Comparison of ENCODE assay signal across 1 cellular context in the genomic region with DNA sequence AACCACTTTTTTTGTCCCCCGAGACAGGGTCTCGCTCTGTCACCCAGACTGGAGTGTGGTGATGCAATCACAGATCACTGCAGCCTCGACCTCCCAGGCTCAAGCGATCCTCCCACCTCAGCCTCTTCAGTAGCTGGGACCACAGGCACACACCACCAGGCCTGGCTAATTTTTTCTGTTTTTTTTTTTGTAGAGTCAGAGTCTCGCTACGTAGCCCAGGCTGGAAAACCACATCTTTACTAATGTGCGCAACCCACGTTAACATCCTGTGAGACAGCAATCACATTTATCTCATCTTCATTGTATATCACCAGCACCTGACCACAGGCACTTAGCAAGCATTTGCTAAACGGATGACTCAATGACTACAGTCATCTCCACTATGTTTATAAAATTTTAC.
TF ChIP-seq lines count a peak whose summit lies in the region.

No MANE protein-coding gene starts in this region.

TF ChIP-seq in K562, 482 proteins besides CTCF, POLR2A, EP300 and RAD21 (continued from another document):
- TF ChIP-seq, protein P1, sequence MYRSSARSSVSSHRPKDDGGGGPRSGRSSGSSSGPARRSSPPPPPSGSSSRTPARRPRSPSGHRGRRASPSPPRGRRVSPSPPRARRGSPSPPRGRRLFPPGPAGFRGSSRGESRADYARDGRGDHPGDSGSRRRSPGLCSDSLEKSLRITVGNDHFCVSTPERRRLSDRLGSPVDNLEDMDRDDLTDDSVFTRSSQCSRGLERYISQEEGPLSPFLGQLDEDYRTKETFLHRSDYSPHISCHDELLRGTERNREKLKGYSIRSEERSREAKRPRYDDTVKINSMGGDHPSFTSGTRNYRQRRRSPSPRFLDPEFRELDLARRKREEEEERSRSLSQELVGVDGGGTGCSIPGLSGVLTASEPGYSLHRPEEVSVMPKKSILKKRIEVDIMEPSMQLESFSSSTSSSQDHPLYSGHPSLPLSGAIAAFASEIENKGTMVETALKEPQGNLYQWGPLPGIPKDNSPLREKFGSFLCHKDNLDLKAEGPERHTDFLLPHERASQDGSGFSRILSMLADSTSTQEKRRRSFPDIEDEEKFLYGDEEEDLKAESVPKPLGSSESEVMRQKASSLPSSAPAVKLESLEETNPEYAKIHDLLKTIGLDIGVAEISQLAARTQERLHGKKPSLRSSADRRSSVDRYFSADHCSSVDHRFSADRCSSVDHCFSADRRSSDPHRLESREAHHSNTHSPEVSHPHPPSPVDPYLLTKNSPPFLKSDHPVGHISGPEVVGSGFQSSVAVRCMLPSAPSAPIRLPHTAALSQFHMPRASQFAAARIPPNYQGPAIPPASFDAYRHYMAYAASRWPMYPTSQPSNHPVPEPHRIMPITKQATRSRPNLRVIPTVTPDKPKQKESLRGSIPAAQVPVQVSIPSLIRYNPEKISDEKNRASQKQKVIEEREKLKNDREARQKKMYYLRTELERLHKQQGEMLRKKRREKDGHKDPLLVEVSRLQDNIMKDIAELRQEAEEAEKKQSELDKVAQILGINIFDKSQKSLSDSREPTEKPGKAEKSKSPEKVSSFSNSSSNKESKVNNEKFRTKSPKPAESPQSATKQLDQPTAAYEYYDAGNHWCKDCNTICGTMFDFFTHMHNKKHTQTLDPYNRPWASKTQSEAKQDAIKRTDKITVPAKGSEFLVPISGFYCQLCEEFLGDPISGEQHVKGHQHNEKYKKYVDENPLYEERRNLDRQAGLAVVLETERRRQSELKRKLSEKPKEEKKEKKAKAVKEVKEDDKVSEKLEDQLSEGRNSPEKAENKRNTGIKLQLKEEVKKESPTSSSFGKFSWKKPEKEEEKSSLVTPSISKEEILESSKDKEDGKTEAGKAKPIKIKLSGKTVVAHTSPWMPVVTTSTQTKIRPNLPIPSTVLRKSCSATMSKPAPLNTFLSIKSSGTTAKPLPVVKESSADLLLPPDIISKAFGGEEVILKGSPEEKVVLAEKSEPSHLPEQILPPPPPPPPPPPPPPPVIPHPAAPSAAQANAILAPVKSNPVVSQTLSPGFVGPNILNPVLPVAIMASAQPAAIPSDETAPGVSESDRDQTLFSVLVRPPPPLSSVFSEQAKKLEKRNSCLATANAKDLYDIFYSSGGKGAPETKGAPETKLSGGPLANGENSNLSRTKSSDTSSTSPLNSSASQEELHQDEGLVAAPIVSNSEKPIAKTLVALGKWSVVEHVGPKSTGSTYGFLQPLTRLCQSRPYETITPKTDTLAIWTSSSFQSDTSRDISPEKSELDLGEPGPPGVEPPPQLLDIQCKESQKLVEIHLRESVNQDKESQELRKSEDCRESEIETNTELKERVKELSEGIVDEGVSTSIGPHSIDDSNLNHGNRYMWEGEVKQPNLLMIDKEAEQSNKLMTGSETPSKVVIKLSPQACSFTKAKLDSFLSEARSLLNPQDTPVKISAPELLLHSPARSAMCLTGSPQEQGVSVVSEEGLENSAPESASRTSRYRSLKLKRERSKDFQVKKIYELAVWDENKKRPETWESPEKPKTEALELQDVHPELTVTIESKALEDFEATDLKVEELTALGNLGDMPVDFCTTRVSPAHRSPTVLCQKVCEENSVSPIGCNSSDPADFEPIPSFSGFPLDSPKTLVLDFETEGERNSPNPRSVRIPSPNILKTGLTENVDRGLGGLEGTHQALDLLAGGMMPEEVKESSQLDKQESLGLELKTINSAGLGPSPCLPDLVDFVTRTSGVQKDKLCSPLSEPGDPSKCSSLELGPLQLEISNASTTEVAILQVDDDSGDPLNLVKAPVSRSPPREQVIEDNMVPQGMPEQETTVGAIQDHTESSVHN (IDR thresholded peaks at IDR 0.05; ENCODE audit: borderline replicate concordance in 1 of 2, low read depth in 1 of 2), result no peak
- TF ChIP-seq MTA1 (IDR thresholded peaks at IDR 0.05; ENCODE audit: borderline replicate concordance) (peak; percentile 20; the same call in 1 of the 2 replicates), NFE2 (IDR thresholded peaks at IDR 0.05; ENCODE audit: low read depth) (no peak; the same call in 1 of the 2 replicates), ELF4 (CRISPR knock-in tag; IDR thresholded peaks at IDR 0.05) (no peak), XRCC4 (IDR thresholded peaks at IDR 0.05; ENCODE audit: extremely low read depth, insufficient read depth, insufficient read length) (no peak), SP1 (CRISPR knock-in tag; IDR thresholded peaks at IDR 0.05) (no peak), BRD4 (IDR thresholded peaks at IDR 0.05) (no peak), ZNF780A (CRISPR knock-in tag; IDR thresholded peaks at IDR 0.05) (no peak), TAF7 (tag; IDR thresholded peaks at IDR 0.05) (no peak), MEIS2 (IDR thresholded peaks at IDR 0.05; ENCODE audit: partially characterized antibody) (peak; percentile 33), U2AF1 (optimal IDR thresholded peaks at IDR 0.05; ENCODE audit: low read depth, low read length) (no peak), TEAD2 (tag; IDR thresholded peaks at IDR 0.05) (no peak), RUNX1 (IDR thresholded peaks at IDR 0.05; ENCODE audit: low read depth) (no peak), ZC3H8 (IDR thresholded peaks at IDR 0.05) (no peak), TEAD4 (IDR thresholded peaks at IDR 0.05; ENCODE audit: low read length) (peak; percentile 37; the same call in 1 of the 2 replicates), TEAD4 (CRISPR knock-in tag; IDR thresholded peaks at IDR 0.05; ENCODE audit: borderline replicate concordance) (no peak)
- TF ChIP-seq, protein P2, sequence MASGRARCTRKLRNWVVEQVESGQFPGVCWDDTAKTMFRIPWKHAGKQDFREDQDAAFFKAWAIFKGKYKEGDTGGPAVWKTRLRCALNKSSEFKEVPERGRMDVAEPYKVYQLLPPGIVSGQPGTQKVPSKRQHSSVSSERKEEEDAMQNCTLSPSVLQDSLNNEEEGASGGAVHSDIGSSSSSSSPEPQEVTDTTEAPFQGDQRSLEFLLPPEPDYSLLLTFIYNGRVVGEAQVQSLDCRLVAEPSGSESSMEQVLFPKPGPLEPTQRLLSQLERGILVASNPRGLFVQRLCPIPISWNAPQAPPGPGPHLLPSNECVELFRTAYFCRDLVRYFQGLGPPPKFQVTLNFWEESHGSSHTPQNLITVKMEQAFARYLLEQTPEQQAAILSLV (tag; IDR thresholded peaks at IDR 0.05), result no peak
